17 cellular contexts compared by ENCODE assay signal in the genomic region with DNA sequence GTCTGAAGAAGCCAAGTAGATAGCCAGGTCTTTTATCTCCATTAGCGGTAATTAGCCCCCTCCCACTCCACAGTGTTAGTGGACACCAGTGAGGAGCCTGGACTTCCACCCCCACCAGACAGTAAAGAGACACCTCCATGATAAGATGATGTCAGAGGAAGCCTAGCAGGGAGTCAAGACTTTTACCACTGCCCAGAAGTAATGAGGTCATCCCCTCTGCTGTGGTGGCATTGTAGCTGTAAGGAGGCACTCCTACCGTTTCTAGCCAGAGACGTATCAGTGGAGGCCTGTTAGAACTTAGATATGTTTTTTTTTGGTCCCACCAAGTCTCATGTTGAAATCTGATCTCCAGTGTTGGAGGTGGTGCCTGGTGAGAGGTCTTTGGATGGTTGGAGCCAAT. TPM values are rescaled to one million over a fixed set of nuclear protein-coding genes. Genes with fewer than 3 reads are reported as not detected.
DNase-seq lines count a peak whose midpoint lies in the region; ATAC-seq and TF ChIP-seq lines count a peak whose summit lies in the region.
"Had no signal": no experiment of that assay in that cellular context is flagged by ENCODE, and none has a peak within 500 bp of the region (broad histone marks: within the 10 kb centered on the region; RNA-seq: fewer than 3 reads in every experiment).

No MANE protein-coding gene starts in this region.

- H3K27me3 ChIP-seq in IMR-90 (ENCODE audit: control insufficient read depth, insufficient read depth, low read length) (no peaks in the 10 kb centered on the region), neutrophil (no peaks in the 10 kb centered on the region)
- H3K27me3 ChIP-seq: BLaER1 had no signal

- H4K20me1 ChIP-seq in IMR-90 (ENCODE audit: insufficient read depth, low read length): no peaks in the 10 kb centered on the region
- H4K20me1 ChIP-seq: BLaER1 had no signal

- H3K27me3 Mint-ChIP-seq in activated naive CD4-positive, alpha-beta T cell treated with anti-CD3 and anti-CD28 coated beads, Interleukin-2, amount 10 ng/mL, durations not matched to agents 7 days and 5 days: no peaks in the 10 kb centered on the region
- no peaks in the 10 kb centered on the region for H3K27me3 Mint-ChIP-seq in immature natural killer cell (ENCODE audit: low read depth in 3 of 3)

- TF ChIP-seq CTCF in IMR-90 (conservative IDR thresholded peaks at IDR 0.05; ENCODE audit: low read depth, low read length): no peak
- no peak for TF ChIP-seq CTCF in neutrophil (IDR thresholded peaks at IDR 0.05)

- no peak overlapping the region for H3K14ac ChIP-seq in IMR-90 (replicated peaks; ENCODE audit: low read depth, low read length)

- H4K5ac ChIP-seq in IMR-90 (ENCODE audit: low read depth, low read length): no peak overlapping the region

- H3K23ac ChIP-seq in IMR-90 (ENCODE audit: low read depth, low read length): no peak overlapping the region

- no peak overlapping the region for H3K9ac ChIP-seq in IMR-90 (ENCODE audit: low read depth, low read length)
- H3K9ac ChIP-seq: BLaER1 had no signal

- in situ Hi-C loops in IMR-90 (cut with MboI; ENCODE audit: low sequenced_read_pairs): no loop called here

- no peak overlapping the region for H4K8ac ChIP-seq in IMR-90 (ENCODE audit: low read depth in 2 of 2, low read length in 2 of 2)

- H3K36me3 ChIP-seq in IMR-90 (ENCODE audit: control insufficient read depth, insufficient read depth, low read length): no peaks in the 10 kb centered on the region
- H3K36me3 ChIP-seq in neutrophil: peaks cover 4% of the 10 kb centered on the region
- H3K36me3 ChIP-seq: HAP-1 had no signal

- no peak for DNase-seq in activated naive CD4-positive, alpha-beta T cell treated with anti-CD3 and anti-CD28 coated beads, Interleukin-2, amount 10 ng/mL, durations not matched to agents 7 days and 5 days
- DNase-seq in activated naive CD4-positive, alpha-beta T cell treated with anti-CD3 and anti-CD28 coated beads, Interleukin-2, amount 50 U/mL, for 72 hours (ENCODE audit: low spot score in 2 of 2): no peak
- no peak for DNase-seq in IMR-90
- peak; percentile 47 to 50 (median 48) for DNase-seq in immature natural killer cell
- no peak for DNase-seq in HUDEP-2 (lab: John Stamatoyannopoulos, UW; ENCODE audit: unreplicated experiment in 76 of 76)
- DNase-seq in iPS-NIHi7 (ENCODE audit: extremely low spot score): no peak
- DNase-seq in NK-92 (lab: John Stamatoyannopoulos, UW; ENCODE audit: unreplicated experiment): no peak
- DNase-seq: 8988T; Calu3; CD8-positive, alpha-beta T cell; DMS79 treated with DMSO at 0.1 percent for 48 hours; GF-D8 had no signal

- no peaks in the 10 kb centered on the region for H3K9me1 ChIP-seq in IMR-90 (ENCODE audit: insufficient read depth, low read length)

- H2BK5ac ChIP-seq in IMR-90 (ENCODE audit: low read depth, low read length, poor library complexity, severe bottlenecking): no peak overlapping the region

- no peak overlapping the region for H3K4ac ChIP-seq in IMR-90 (ENCODE audit: low read depth, low read length)

- no peak overlapping the region for H4K91ac ChIP-seq in IMR-90 (ENCODE audit: insufficient read depth, low read depth, low read length)

- intact Hi-C loops in IMR-90 (cut with micrococcal nuclease): no loop called here

- H3K27ac Mint-ChIP-seq in activated naive CD4-positive, alpha-beta T cell treated with anti-CD3 and anti-CD28 coated beads, Interleukin-2, amount 10 ng/mL, durations not matched to agents 7 days and 5 days: peak overlapping the region; percentile 64
- no peak overlapping the region for H3K27ac Mint-ChIP-seq in activated naive CD4-positive, alpha-beta T cell treated with anti-CD3 and anti-CD28 coated beads, Interleukin-2, amount 50 U/mL, for 72 hours
- peak overlapping the region in 5 of 6 donors; percentile 83 to 86 (median 84) for H3K27ac Mint-ChIP-seq in immature natural killer cell
- H3K27ac Mint-ChIP-seq: CD8-positive, alpha-beta T cell had no signal

- dilution Hi-C loops in IMR-90 (cut with HindIII; ENCODE audit: low sequenced_read_pairs, unreplicated experiment): no loop called here

- no peak overlapping the region for H3K18ac ChIP-seq in IMR-90 (ENCODE audit: low read depth, low read length)

- no peak for ATAC-seq in activated naive CD4-positive, alpha-beta T cell treated with anti-CD3 and anti-CD28 coated beads, Interleukin-2, amount 50 U/mL, for 72 hours
- no peak for ATAC-seq in IMR-90 (ENCODE audit: low read depth)
- ATAC-seq: CD8-positive, alpha-beta T cell had no signal

- H3K4me3 Mint-ChIP-seq in activated naive CD4-positive, alpha-beta T cell treated with anti-CD3 and anti-CD28 coated beads, Interleukin-2, amount 10 ng/mL, durations not matched to agents 7 days and 5 days: no peak overlapping the region
- H3K4me3 Mint-ChIP-seq in immature natural killer cell: peak overlapping the region in 4 of 5 donors; percentile 10 to 50 (median 42)
- H3K4me3 Mint-ChIP-seq: CD8-positive, alpha-beta T cell had no signal

- TF ChIP-seq POLR2A in IMR-90 (IDR thresholded peaks at IDR 0.05; ENCODE audit: low read depth, low read length): no peak

- H3K27ac ChIP-seq in IMR-90 (ENCODE audit: insufficient read depth, low read length) (no peak overlapping the region), neutrophil (peak overlapping the region; percentile 63)
- H3K27ac ChIP-seq: BLaER1 had no signal

- peak overlapping the region; percentile 65 for H2AK9ac ChIP-seq in IMR-90 (replicated peaks; ENCODE audit: low read depth, low read length, poor library complexity)

- no peak overlapping the region for H3K56ac ChIP-seq in IMR-90 (ENCODE audit: extremely low read depth, insufficient read depth, low read length)

- H2BK20ac ChIP-seq in IMR-90 (ENCODE audit: low read depth, low read length): no peak overlapping the region

- H3K36me3 Mint-ChIP-seq in activated naive CD4-positive, alpha-beta T cell treated with anti-CD3 and anti-CD28 coated beads, Interleukin-2, amount 10 ng/mL, durations not matched to agents 7 days and 5 days: peaks cover 62% of the 10 kb centered on the region
- peaks cover 39 to 47% of the 10 kb centered on the region in 2 donors for H3K36me3 Mint-ChIP-seq in activated naive CD4-positive, alpha-beta T cell treated with anti-CD3 and anti-CD28 coated beads, Interleukin-2, amount 50 U/mL, for 72 hours
- peaks cover 13 to 33% (median 16%) of the 10 kb centered on the region in 3 donors for H3K36me3 Mint-ChIP-seq in immature natural killer cell

- no peak for TF ChIP-seq RAD21 in IMR-90 (IDR thresholded peaks at IDR 0.05; ENCODE audit: low read length)

- H3K4me1 Mint-ChIP-seq in activated naive CD4-positive, alpha-beta T cell treated with anti-CD3 and anti-CD28 coated beads, Interleukin-2, amount 10 ng/mL, durations not matched to agents 7 days and 5 days: peaks cover 26% of the 10 kb centered on the region
- H3K4me1 Mint-ChIP-seq in immature natural killer cell: peaks cover 14 to 63% of the 10 kb centered on the region in 2 donors

- H3K9me3 Mint-ChIP-seq in activated naive CD4-positive, alpha-beta T cell treated with anti-CD3 and anti-CD28 coated beads, Interleukin-2, amount 10 ng/mL, durations not matched to agents 7 days and 5 days: peaks cover 45% of the 10 kb centered on the region
- peaks cover 27 to 39% of the 10 kb centered on the region in 2 donors for H3K9me3 Mint-ChIP-seq in activated naive CD4-positive, alpha-beta T cell treated with anti-CD3 and anti-CD28 coated beads, Interleukin-2, amount 50 U/mL, for 72 hours
- H3K9me3 Mint-ChIP-seq in immature natural killer cell: peaks cover 2 to 17% (median 11%) of the 10 kb centered on the region in 6 donors

- H2AK5ac ChIP-seq in IMR-90 (ENCODE audit: low read depth, low read length): no peak overlapping the region

- H2BK120ac ChIP-seq in IMR-90 (ENCODE audit: low read depth, low read length): no peak overlapping the region

- H2BK15ac ChIP-seq in IMR-90 (ENCODE audit: low read depth, low read length): no peak overlapping the region

- no CpG with 5 or more reads among the region's 3 CpGs for WGBS in IMR-90 (ENCODE audit: extremely low coverage in 2 of 2, insufficient read length in 1 of 2), 2 experiments

- H3K9me3 ChIP-seq in IMR-90 (ENCODE audit: control insufficient read depth, insufficient read depth, low read length): peaks cover 17% of the 10 kb centered on the region
- no peaks in the 10 kb centered on the region for H3K9me3 ChIP-seq in neutrophil

- H3K4me2 ChIP-seq in IMR-90 (ENCODE audit: low read depth, low read length): no peak overlapping the region
- H3K4me2 ChIP-seq: BLaER1 had no signal

- CTCF ChIA-PET in activated naive CD4-positive, alpha-beta T cell treated with anti-CD3 and anti-CD28 coated beads, Interleukin-2, amount 10 ng/mL, durations not matched to agents 7 days and 5 days (lab: Charles Lee): interaction anchor here (0.9 to 1.0 kb wide), 2 partner anchors 70 to 141 kb away, joined by 3 read pairs; no protein-coding TSS in a partner anchor
- CTCF ChIA-PET in IMR-90 (lab: Yijun Ruan, JAX): no interaction called here

- H3K4me3 ChIP-seq in IMR-90 (ENCODE audit: insufficient read depth, low read depth, low read length) (no peak overlapping the region), neutrophil (ENCODE audit: low read depth in 1 of 2, low read length in 1 of 2) (no peak overlapping the region)
- H3K4me3 ChIP-seq: BLaER1, HAP-1 had no signal

- no peak overlapping the region for H2AFZ ChIP-seq in IMR-90 (replicated peaks; ENCODE audit: low read length, poor library complexity)

- H3K4me1 ChIP-seq in IMR-90 (ENCODE audit: control insufficient read depth, insufficient read depth, low read length): no peaks in the 10 kb centered on the region
- H3K4me1 ChIP-seq in neutrophil (ENCODE audit: control insufficient read depth in 1 of 2, insufficient read depth in 1 of 2, low read depth in 1 of 2, low read length in 1 of 2): peaks cover 44 to 66% of the 10 kb centered on the region in 2 experiments
- H3K4me1 ChIP-seq: BLaER1, HAP-1 had no signal

- BruUV-seq in IMR-90 (replicated peaks; lab: Mats Ljungman, UMichigan): no TSS peak

- no peaks in the 10 kb centered on the region for H3K79me1 ChIP-seq in IMR-90 (ENCODE audit: low read depth in 1 of 2, low read length in 2 of 2)

- POLR2A ChIA-PET in IMR-90 (lab: Charles Lee; ENCODE audit: unreplicated experiment): no interaction called here

RNA-seq across cellular contexts. Expression of a gene that starts 38.1 kb away (rescaled TPM):
- total RNA-seq in activated naive CD4-positive, alpha-beta T cell treated with anti-CD3 and anti-CD28 coated beads, Interleukin-2, amount 50 U/mL, for 72 hours: 10 to 100 TPM; 32.2 to 46.9 TPM
- total RNA-seq in IMR-90 (2012; rRNA removed): not detected in 2 replicates
- polyA plus RNA-seq in IMR-90 (2012; rRNA removed): not detected in 2 replicates
- polyA plus RNA-seq in IMR-90 (2012; cell fraction: cytosol; rRNA removed): not detected in 2 replicates
- not detected in 2 replicates for polyA plus RNA-seq in IMR-90 (2012; cell fraction: nucleus; rRNA removed; ENCODE audit: low replicate concordance)
- 10 to 100 TPM; 26.7 to 90.9 (median 28.9) TPM for polyA plus RNA-seq in immature natural killer cell
- total RNA-seq: Calu3 had no signal
- polyA plus RNA-seq: AG04450 had no signal

RNA-seq across cellular contexts. Expression of a gene that starts 59.9 kb away (rescaled TPM):
- 1 to 10 TPM in 1 of 2 donors, under 1 TPM in 1; 0.23 to 4.3 TPM for total RNA-seq in activated naive CD4-positive, alpha-beta T cell treated with anti-CD3 and anti-CD28 coated beads, Interleukin-2, amount 50 U/mL, for 72 hours
- total RNA-seq in IMR-90 (2012; rRNA removed): not detected in 2 replicates
- polyA plus RNA-seq in IMR-90 (2012; rRNA removed) (not detected in 2 replicates), immature natural killer cell (under 1 TPM in 2 of 3 donors, not detected in 1; 0.18 to 0.57 TPM)
- polyA plus RNA-seq in IMR-90 (2012; cell fraction: cytosol; rRNA removed): not detected in 2 replicates
- not detected in 2 replicates for polyA plus RNA-seq in IMR-90 (2012; cell fraction: nucleus; rRNA removed; ENCODE audit: low replicate concordance)
- total RNA-seq: A673, Calu3 had no signal
- polyA plus RNA-seq: AG04450 had no signal

Comparison
In these comparisons a context has a peak if more than half of its experiments do, and no peak if none do; other contexts are left out.
1. H3K27ac Mint-ChIP-seq: peak in activated naive CD4-positive, alpha-beta T cell treated with anti-CD3 and anti-CD28 coated beads, Interleukin-2, amount 10 ng/mL, durations not matched to agents 7 days and 5 days (single experiment) and immature natural killer cell (5 of 6); none in activated naive CD4-positive, alpha-beta T cell treated with anti-CD3 and anti-CD28 coated beads, Interleukin-2, amount 50 U/mL, for 72 hours (0 of 2).
2. DNase-seq: peak in immature natural killer cell (3 of 3); none in activated naive CD4-positive, alpha-beta T cell treated with anti-CD3 and anti-CD28 coated beads, Interleukin-2, amount 10 ng/mL, durations not matched to agents 7 days and 5 days (single experiment), activated naive CD4-positive, alpha-beta T cell treated with anti-CD3 and anti-CD28 coated beads, Interleukin-2, amount 50 U/mL, for 72 hours (0 of 2), IMR-90 (single experiment), HUDEP-2 (0 of 76), iPS-NIHi7 (single experiment) and NK-92 (single experiment).
3. RNA of a gene that starts 38.1 kb away (total RNA-seq): 32.2 to 46.9 TPM in activated naive CD4-positive, alpha-beta T cell treated with anti-CD3 and anti-CD28 coated beads, Interleukin-2, amount 50 U/mL, for 72 hours; not detected in IMR-90; every median in the first group is over 10 times any median in the second.